Comparison of ENCODE assay signal across 8 cellular contexts in genomic region chr20:36573103-36573797, GRCh38. TPM values are rescaled to one million over a fixed set of nuclear protein-coding genes. Genes with fewer than 3 reads are reported as not detected.
DNase-seq lines count a peak whose midpoint lies in the region; ATAC-seq, FAIRE-seq and TF ChIP-seq lines count a peak whose summit lies in the region.

TGIF2 (plus strand) TSS chr20:36573597; CDS start chr20:36578775, 5,178 bp downstream.

- peak within 1 kb of the TSS; percentile 99 for H3K4me2 ChIP-seq in HepG2 (ENCODE audit: low read depth, low read length)

- H4K20me1 ChIP-seq in HepG2 (ENCODE audit: insufficient read depth, low read length): peaks cover 25% of the 10 kb centered on the region

- in situ Hi-C loops in HepG2 (cut with HindIII; ENCODE audit: extremely low pct_ligation_motif_present, low pct_unique_long_range_greater_than_20kb): no loop called here

- TF ChIP-seq EP300 in HepG2 (IDR thresholded peaks at IDR 0.05; ENCODE audit: low read depth in 2 of 2, low read length in 2 of 2) (peak; percentile 37 to 44), HepG2 (CRISPR knock-in tag; IDR thresholded peaks at IDR 0.05; ENCODE audit: borderline replicate concordance) (peak; percentile 59; the same call in 1 of the 2 replicates)

- H2AFZ ChIP-seq in HepG2 (ENCODE audit: low read length): peak within 1 kb of the TSS; percentile 4

- BruUV-seq in HepG2 (replicated peaks; lab: Mats Ljungman, UMichigan): no TSS peak

- DNase-seq in SIG-M5 treated with dmso at 0.1 percent for 504 hours (lab: John Stamatoyannopoulos, UW; ENCODE audit: unreplicated experiment) (peak; percentile 79), SIG-M5 (lab: John Stamatoyannopoulos, UW) (no peak), NCI-H526 treated with DMSO at 0.1 percent for 48 hours (lab: John Stamatoyannopoulos, UW) (peak; percentile 65), cortex of kidney (lab: John Stamatoyannopoulos, UW) (peak; percentile 35), HepG2 (ENCODE audit: low spot score) (peak; percentile 92)
- peak; percentile 87 for DNase-seq in activated CD4-positive, alpha-beta T cell treated with anti-CD3 and anti-CD28 coated beads, Interleukin-2, amount 50 U/mL, for 1 hour
- DNase-seq in stimulated activated CD4-positive, alpha-beta T cell treated with anti-CD3 and anti-CD28 coated beads, Interleukin-4, amount 100 ng/mL, for 4 hours: peak; percentile 89

- CTCF ChIA-PET in HepG2 (lab: Yijun Ruan, JAX; ENCODE audit: low intra/inter-chr PET ratio, low total read pairs): interaction anchor here (1.1 kb wide), 1 partner anchor 10 kb away, joined by 3 read pairs; no protein-coding TSS in a partner anchor

- WGBS in HepG2 (ENCODE audit: low lambda C conversion rate): under 1% methylated on average over 35 of the region's 80 CpGs

- POLR2A ChIA-PET in HepG2 (lab: Yijun Ruan, JAX): interaction anchor here (0.7 to 9.0 kb wide), 20 partner anchors 11 to 831 kb away, joined by 3 to 167 read pairs (median 5); partner anchors contain the start of genes DSN1, RAB5IF, RBM39 and SCAND1

- intact Hi-C loops in HepG2 (cut with micrococcal nuclease; ENCODE audit: unreplicated experiment): loop anchor here (1.0 to 10.0 kb wide), 3 partner anchors 16 to 108 kb away; partner anchors contain the start of gene RAB5IF

- ATAC-seq in HG02973 (IDR thresholded peaks at IDR 0.05; ENCODE audit: unreplicated experiment): peak; percentile 49
- peak; percentile 72 for ATAC-seq in HepG2

- no peak for FAIRE-seq in HepG2 (lab: Jason Lieb, UNC)

- peaks cover 38% of the 10 kb centered on the region for H3K4me1 ChIP-seq in HepG2 (ENCODE audit: insufficient read depth, low read length)

- no peaks in the 10 kb centered on the region for H3K9me3 ChIP-seq in HepG2 (ENCODE audit: low read length)

- peaks cover 43% of the 10 kb centered on the region for H3K79me2 ChIP-seq in HepG2 (ENCODE audit: insufficient read depth, low read length)

- H3K4me3 ChIP-seq in HepG2 (replicated peaks in 1 of 3; ENCODE audit: insufficient read depth in 1 of 3, low read depth in 2 of 3, low read length in 3 of 3): peak within 1 kb of the TSS; percentile 86 to 90 (median 86)

- no peaks in the 10 kb centered on the region; a peak in 3 of 5 replicates for H3K36me3 ChIP-seq in HepG2 (replicated peaks in 1 of 2; ENCODE audit: control insufficient read depth in 1 of 2, insufficient read depth in 2 of 2, low read length in 2 of 2)

- TF ChIP-seq CTCF in HepG2 (CRISPR knock-in tag; IDR thresholded peaks at IDR 0.05): 0 out of 2 replicates have a peak, but pooled peaks have one; percentile 9

- H3K9ac ChIP-seq in HepG2 (ENCODE audit: insufficient read depth, low read depth, low read length): peak within 1 kb of the TSS; percentile 92

- peak; percentile 83 to 84 for TF ChIP-seq POLR2A in HepG2 (IDR thresholded peaks at IDR 0.05; ENCODE audit: insufficient read depth in 1 of 2, low read depth in 2 of 2, low read length in 2 of 2)

- H3K27ac ChIP-seq in HepG2 (ENCODE audit: extremely low read length, insufficient read depth, low read length): peak within 1 kb of the TSS; percentile 89

- H3K27me3 ChIP-seq in HepG2 (ENCODE audit: control insufficient read depth in 1 of 2, insufficient read depth in 2 of 2, low read length in 2 of 2): no peaks in the 10 kb centered on the region; a peak in 1 of 5 replicates

- peak; percentile 55 for TF ChIP-seq RAD21 in HepG2 (CRISPR knock-in tag; IDR thresholded peaks at IDR 0.05)

TF ChIP-seq in HepG2, 621 proteins besides CTCF, POLR2A, EP300 and RAD21 (continues in another document):
- TF ChIP-seq ZMYM4 (CRISPR knock-in tag; IDR thresholded peaks at IDR 0.05) (peak; percentile 66), MYPOP (CRISPR knock-in tag; IDR thresholded peaks at IDR 0.05) (peak; percentile 79), KLF6 (CRISPR knock-in tag; IDR thresholded peaks at IDR 0.05) (0 out of 2 replicates have a peak, but pooled peaks have one; percentile 59), ATF5 (CRISPR knock-in tag; IDR thresholded peaks at IDR 0.05; ENCODE audit: low read depth) (no peak), ZNF883 (CRISPR knock-in tag; IDR thresholded peaks at IDR 0.05; ENCODE audit: not compliant biosample characterization) (peak; percentile 96), CC2D1A (CRISPR knock-in tag; IDR thresholded peaks at IDR 0.05) (peak; percentile 24; the same call in 1 of the 2 replicates), BHLHE40 (IDR thresholded peaks at IDR 0.05; ENCODE audit: low read length) (no peak), CBX5 (CRISPR knock-in tag; IDR thresholded peaks at IDR 0.05; ENCODE audit: borderline replicate concordance) (no peak)

RNA-seq across cellular contexts. Expression of gene TGIF2, which starts in this region (rescaled TPM):
- 53.9 and 60.3 TPM in 2 replicates for total RNA-seq in HepG2 (2016; rRNA removed; fragmentation: Illumina TruSeq; extraction: Trizol)
- total RNA-seq in HepG2 (2016; cell fraction: cytosol; rRNA removed; fragmentation: Illumina TruSeq; extraction: Trizol; ENCODE audit: low read depth): 14.9 and 16.3 TPM in 2 replicates
- 49.1 and 52.3 TPM in 2 replicates for total RNA-seq in HepG2 (2016; cell fraction: insoluble cytoplasmic fraction; rRNA removed; fragmentation: Illumina TruSeq; extraction: Trizol)
- total RNA-seq in HepG2 (2016; cell fraction: membrane; rRNA removed; fragmentation: Illumina TruSeq; extraction: Trizol): 65.6 and 66.2 TPM in 2 replicates
- 24.2 and 31.3 TPM in 2 replicates for total RNA-seq in HepG2 (2016; cell fraction: nucleus; rRNA removed; fragmentation: Illumina TruSeq; extraction: Trizol)
- polyA plus RNA-seq in HepG2 (2011; rRNA removed): 41.3 and 49.9 TPM in 2 replicates
- polyA plus RNA-seq in HepG2 (2011; cell fraction: cytosol; rRNA removed): 46.3 and 49.3 TPM in 2 replicates
- 32.5 and 35.0 TPM in 2 replicates for polyA plus RNA-seq in HepG2 (2011; cell fraction: nucleus; rRNA removed)
- polyA plus RNA-seq in HepG2 (2012): 23.6 and 28.9 TPM in 2 replicates
- polyA plus RNA-seq in HepG2 (2016; cell fraction: cytosol; fragmentation: Illumina TruSeq; extraction: Trizol; ENCODE audit: low read depth): 12.4 and 13.0 TPM in 2 replicates
- polyA plus RNA-seq in HepG2 (2016; cell fraction: insoluble cytoplasmic fraction; fragmentation: Illumina TruSeq; extraction: Trizol; ENCODE audit: low read depth): 49.9 and 59.5 TPM in 2 replicates
- polyA plus RNA-seq in HepG2 (2016; cell fraction: membrane; fragmentation: Illumina TruSeq; extraction: Trizol; ENCODE audit: low read depth): 44.7 and 47.8 TPM in 2 replicates
- 38.6 and 40.7 TPM in 2 replicates for polyA plus RNA-seq in HepG2 (2016; cell fraction: nucleus; fragmentation: Illumina TruSeq; extraction: Trizol; ENCODE audit: insufficient read depth, low read depth)
- polyA minus RNA-seq in HepG2 (2011; rRNA and poly(A)+ RNA removed; ENCODE audit: low replicate concordance): 14.1 and 93.1 TPM in 2 replicates
- polyA minus RNA-seq in HepG2 (2011; cell fraction: cytosol; rRNA and poly(A)+ RNA removed): 38.7 and 42.5 TPM in 2 replicates
- polyA minus RNA-seq in HepG2 (2011; cell fraction: nucleus; rRNA and poly(A)+ RNA removed): 19.2 and 22.9 TPM in 2 replicates
